Comparison of ENCODE assay signal across 1 cellular context in genomic region chr1:2571348-2571747, GRCh38.
TF ChIP-seq lines count a peak whose summit lies in the region.

No MANE protein-coding gene starts in this region.

TF ChIP-seq in HepG2, 621 proteins besides CTCF, POLR2A, EP300 and RAD21 (continued from another document and continues in another):
- no peak for TF ChIP-seq KIAA2018 (CRISPR knock-in tag; IDR thresholded peaks at IDR 0.05; ENCODE audit: borderline replicate concordance)
- TF ChIP-seq REST (IDR thresholded peaks at IDR 0.05; ENCODE audit: borderline replicate concordance in 1 of 2, low read depth in 1 of 2, low read length in 2 of 2), result no peak
- TF ChIP-seq TOE1 (CRISPR knock-in tag; IDR thresholded peaks at IDR 0.05), result no peak
- TF ChIP-seq RXRB (CRISPR knock-in tag; IDR thresholded peaks at IDR 0.05; ENCODE audit: borderline replicate concordance), result peak; percentile 96
- no peak for TF ChIP-seq ZNF343 (CRISPR knock-in tag; IDR thresholded peaks at IDR 0.05)
- TF ChIP-seq ZNF660 (CRISPR knock-in tag; IDR thresholded peaks at IDR 0.05; ENCODE audit: borderline replicate concordance, low read depth), result no peak
- TF ChIP-seq GATAD2A (CRISPR knock-in tag; IDR thresholded peaks at IDR 0.05), result peak; percentile 47
- TF ChIP-seq NR0B2 (CRISPR knock-in tag; IDR thresholded peaks at IDR 0.05), result no peak
- TF ChIP-seq ZKSCAN8 (CRISPR knock-in tag; IDR thresholded peaks at IDR 0.05; ENCODE audit: borderline replicate concordance), result no peak
- peak; percentile 89 for TF ChIP-seq NR2F6 (IDR thresholded peaks at IDR 0.05)
- TF ChIP-seq NR2F6 (CRISPR knock-in tag; IDR thresholded peaks at IDR 0.05), result peak; percentile 90
- TF ChIP-seq ZBTB14 (CRISPR knock-in tag; IDR thresholded peaks at IDR 0.05), result no peak
- no peak for TF ChIP-seq FOXO4 (CRISPR knock-in tag; conservative IDR thresholded peaks at IDR 0.05)
- TF ChIP-seq ATF2 (CRISPR knock-in tag; IDR thresholded peaks at IDR 0.05), result 0 out of 2 replicates have a peak, but pooled peaks have one; percentile 20
- no peak for TF ChIP-seq PBX2 (CRISPR knock-in tag; IDR thresholded peaks at IDR 0.05)
- no peak for TF ChIP-seq THYN1 (CRISPR knock-in tag; IDR thresholded peaks at IDR 0.05; ENCODE audit: borderline replicate concordance, low read depth)
- TF ChIP-seq MYNN (CRISPR knock-in tag; IDR thresholded peaks at IDR 0.05; ENCODE audit: low read depth), result no peak
- TF ChIP-seq RARG (CRISPR knock-in tag; IDR thresholded peaks at IDR 0.05; ENCODE audit: low read depth), result no peak
- no peak for TF ChIP-seq CBX1 (IDR thresholded peaks at IDR 0.05; ENCODE audit: low read depth)
- TF ChIP-seq ARID3A (IDR thresholded peaks at IDR 0.05; ENCODE audit: low read depth, low read length), result no peak
- TF ChIP-seq KDM3A (CRISPR knock-in tag; IDR thresholded peaks at IDR 0.05; ENCODE audit: low read depth), result no peak
- no peak for TF ChIP-seq ZNF274 (CRISPR knock-in tag; IDR thresholded peaks at IDR 0.05)
- no peak for TF ChIP-seq RNF219 (CRISPR knock-in tag; IDR thresholded peaks at IDR 0.05)
- no peak for TF ChIP-seq ZNF253 (CRISPR knock-in tag; IDR thresholded peaks at IDR 0.05; ENCODE audit: borderline replicate concordance)
- TF ChIP-seq MTA1 (CRISPR knock-in tag; IDR thresholded peaks at IDR 0.05; ENCODE audit: borderline replicate concordance), result 0 out of 2 replicates have a peak, but pooled peaks have one; percentile 66
- TF ChIP-seq ESRRA (CRISPR knock-in tag; IDR thresholded peaks at IDR 0.05; ENCODE audit: low read depth), result peak; percentile 93
- TF ChIP-seq ZFP36 (IDR thresholded peaks at IDR 0.05; ENCODE audit: borderline replicate concordance, low read depth, low read length, partially characterized antibody), result no peak
- TF ChIP-seq ZMYM3 (CRISPR knock-in tag; IDR thresholded peaks at IDR 0.05), result peak; percentile 98
- no peak for TF ChIP-seq NR3C1 (CRISPR knock-in tag; IDR thresholded peaks at IDR 0.05)
- TF ChIP-seq ZNF570 (CRISPR knock-in tag; IDR thresholded peaks at IDR 0.05; ENCODE audit: borderline replicate concordance), result no peak
- TF ChIP-seq SOX13 (IDR thresholded peaks at IDR 0.05), result no peak
- peak in 1 of 2 experiments; percentile 54; a peak in 1 of 4 replicates for TF ChIP-seq SOX13 (CRISPR knock-in tag; conservative IDR thresholded peaks at IDR 0.05 in 1 of 2, IDR thresholded peaks at IDR 0.05 in 1 of 2)
- no peak for TF ChIP-seq FOXP1 (IDR thresholded peaks at IDR 0.05)
- TF ChIP-seq FOXP1 (CRISPR knock-in tag; IDR thresholded peaks at IDR 0.05), result peak; percentile 25; the same call in 1 of the 2 replicates
- TF ChIP-seq MED1 (CRISPR knock-in tag; IDR thresholded peaks at IDR 0.05), result peak; percentile 72
